8 cellular contexts compared by ENCODE assay signal in genomic region chr7:140479739-140480084, GRCh38. TPM values are rescaled to one million over a fixed set of nuclear protein-coding genes. Genes with fewer than 3 reads are reported as not detected.
DNase-seq lines count a peak whose midpoint lies in the region; ATAC-seq, FAIRE-seq and TF ChIP-seq lines count a peak whose summit lies in the region.

No MANE protein-coding gene starts in this region.

- no peak for TF ChIP-seq RAD21 in K562 (CRISPR knock-in tag; conservative IDR thresholded peaks at IDR 0.05 in 1 of 2, IDR thresholded peaks at IDR 0.05 in 1 of 2)

- H3K4me1 ChIP-seq in K562 (replicated peaks in 1 of 2; ENCODE audit: control insufficient read depth in 2 of 2, insufficient read depth in 2 of 2, low read length in 2 of 2) = peaks cover 14 to 40% of the 10 kb centered on the region in 2 experiments
- H3K4me1 ChIP-seq in mesodermal cell (ENCODE audit: control insufficient read depth, insufficient read depth, low read length, poor library complexity, severe bottlenecking) = peaks cover 4% of the 10 kb centered on the region

- no peak for DNase-seq in stimulated activated naive CD8-positive, alpha-beta T cell treated with anti-CD3 and anti-CD28 coated beads, Interleukin-15, Interleukin-2, amounts not matched to agents 100 U/mL and 50 U/mL, for 24 hours
- DNase-seq in K562 (ENCODE audit: extremely low read depth in 1 of 4, low spot score in 3 of 4) (peak in 1 of 4 experiments; percentile 34), glomerular visceral epithelial cell (ENCODE audit: extremely low spot score) (no peak), NCI-H446 treated with DMSO at 0.1 percent for 48 hours (lab: John Stamatoyannopoulos, UW) (no peak), COR-L47 (lab: John Stamatoyannopoulos, UW) (no peak), head of caudate nucleus (no peak)

- H3K36me3 ChIP-seq in K562 (ENCODE audit: control insufficient read depth, insufficient read depth, low read length) = peaks cover 3% of the 10 kb centered on the region; the same call in 1 of the 3 replicates
- H3K36me3 ChIP-seq in mesodermal cell (ENCODE audit: control insufficient read depth, insufficient read depth, low read length) = no peaks in the 10 kb centered on the region

- POLR2A ChIA-PET in K562 (lab: Yijun Ruan, JAX) = interaction anchor here (0.6 to 4.1 kb wide), 4 partner anchors 8 to 28 kb away, joined by 3 to 44 read pairs (median 4); no protein-coding TSS in a partner anchor

- H3K4me3 Mint-ChIP-seq in stimulated activated naive CD8-positive, alpha-beta T cell treated with anti-CD3 and anti-CD28 coated beads, Interleukin-15, Interleukin-2, amounts not matched to agents 100 ng/mL and 50 ng/mL, for 24 hours = peak overlapping the region; percentile 93

- BruUV-seq in K562 (replicated peaks; lab: Mats Ljungman, UMichigan) = TSS peak; percentile 96

- peaks cover 23% of the 10 kb centered on the region for H4K20me1 ChIP-seq in K562 (replicated peaks; ENCODE audit: control insufficient read depth, insufficient read depth, low read length)

- 6% methylated on average over 2 of the region's 2 CpGs for WGBS in K562 (ENCODE audit: insufficient coverage, low coverage, missing lambda C conversion rate)
- 25% methylated on average over 2 of the region's 2 CpGs; no CpG with 5 or more reads in 1 of the 2 experiments for WGBS in mesodermal cell (ENCODE audit: insufficient coverage in 2 of 2), 2 experiments

- no peak for FAIRE-seq in K562 (lab: Jason Lieb, UNC)

- peak overlapping the region; percentile 65 to 97 for H3K9ac ChIP-seq in K562 (ENCODE audit: insufficient read depth in 1 of 2, low read depth in 2 of 2, low read length in 2 of 2)

- H3K4me3 ChIP-seq in K562 = peak overlapping the region; percentile 93
- H3K4me3 ChIP-seq in mesodermal cell (ENCODE audit: extremely low read depth, insufficient read depth, low read length, poor library complexity, severe bottlenecking) = peak overlapping the region; percentile 95

- TF ChIP-seq POLR2A in K562 (conservative IDR thresholded peaks at IDR 0.05) = no peak

- H3K27me3 Mint-ChIP-seq in stimulated activated naive CD8-positive, alpha-beta T cell treated with anti-CD3 and anti-CD28 coated beads, Interleukin-15, Interleukin-2, amounts not matched to agents 100 ng/mL and 50 ng/mL, for 24 hours = no peaks in the 10 kb centered on the region

- peak overlapping the region; percentile 77 for H3K4me2 ChIP-seq in K562 (ENCODE audit: insufficient read depth, low read length)

- in situ Hi-C loops in K562 (cut with MboI) = no loop called here

- no peak for TF ChIP-seq EP300 in K562 (IDR thresholded peaks at IDR 0.05; ENCODE audit: low read length)

- H3K27ac ChIP-seq in K562 (ENCODE audit: extremely low read depth, low read depth, low read length) = peak overlapping the region; percentile 91
- H3K27ac ChIP-seq in mesodermal cell (ENCODE audit: low read depth, low read length, severe bottlenecking) = no peak overlapping the region

- H2AFZ ChIP-seq in K562 (ENCODE audit: low read depth, low read length) = peak overlapping the region; percentile 96

- H3K9me3 ChIP-seq in K562 (replicated peaks; ENCODE audit: control insufficient read depth, insufficient read depth, low read depth, low read length) (no peaks in the 10 kb centered on the region), mesodermal cell (ENCODE audit: control insufficient read depth, low read length) (no peaks in the 10 kb centered on the region)

- TF ChIP-seq CTCF in K562 (IDR thresholded peaks at IDR 0.05 in 2 of 3, conservative IDR thresholded peaks at IDR 0.05 in 1 of 3; ENCODE audit: insufficient read depth in 2 of 3, low read depth in 1 of 3, low read length in 3 of 3) = no peak

- H3K36me3 Mint-ChIP-seq in stimulated activated naive CD8-positive, alpha-beta T cell treated with anti-CD3 and anti-CD28 coated beads, Interleukin-15, Interleukin-2, amounts not matched to agents 100 ng/mL and 50 ng/mL, for 24 hours (ENCODE audit: low read depth) = no peaks in the 10 kb centered on the region

- H3K27ac Mint-ChIP-seq in stimulated activated naive CD8-positive, alpha-beta T cell treated with anti-CD3 and anti-CD28 coated beads, Interleukin-15, Interleukin-2, amounts not matched to agents 100 ng/mL and 50 ng/mL, for 24 hours = peak overlapping the region; percentile 86

- peaks cover 33% of the 10 kb centered on the region for H3K4me1 Mint-ChIP-seq in stimulated activated naive CD8-positive, alpha-beta T cell treated with anti-CD3 and anti-CD28 coated beads, Interleukin-15, Interleukin-2, amounts not matched to agents 100 ng/mL and 50 ng/mL, for 24 hours (ENCODE audit: low read depth)

- no peaks in the 10 kb centered on the region for H3K27me3 ChIP-seq in K562 (ENCODE audit: control insufficient read depth in 2 of 2, insufficient read depth in 2 of 2, low read length in 2 of 2)

- no peak for ATAC-seq in stimulated activated naive CD8-positive, alpha-beta T cell treated with anti-CD3 and anti-CD28 coated beads, Interleukin-15, Interleukin-2, amounts not matched to agents 100 U/mL and 50 U/mL, for 24 hours
- no peak for ATAC-seq in K562

- intact Hi-C loops in K562 (cut with micrococcal nuclease) (loop anchor here (1.0 to 5.0 kb wide), 4 partner anchors 9 to 533 kb away; partner anchors contain the start of genes KDM7A and MRPS33), head of caudate nucleus (cut with DNase I) (loop anchor here (10.0 kb wide), 1 partner anchor 305 kb away; the partner anchor contains the start of gene KDM7A)

- no peaks in the 10 kb centered on the region for H3K9me1 ChIP-seq in K562 (ENCODE audit: control insufficient read depth, insufficient read depth, low read length)

- peaks cover 43% of the 10 kb centered on the region for H3K79me2 ChIP-seq in K562 (ENCODE audit: control insufficient read depth, insufficient read depth, low read length)

- no peaks in the 10 kb centered on the region for H3K9me3 Mint-ChIP-seq in stimulated activated naive CD8-positive, alpha-beta T cell treated with anti-CD3 and anti-CD28 coated beads, Interleukin-15, Interleukin-2, amounts not matched to agents 100 ng/mL and 50 ng/mL, for 24 hours

- CTCF ChIA-PET in K562 (lab: Yijun Ruan, JAX; ENCODE audit: low intra/inter-chr PET ratio) = no interaction called here

TF ChIP-seq in K562, 482 proteins besides CTCF, POLR2A, EP300 and RAD21 (continues in another document):
- TF ChIP-seq ZC3H4 (CRISPR knock-in tag; IDR thresholded peaks at IDR 0.05; ENCODE audit: borderline replicate concordance) = no peak
- 0 out of 2 replicates have a peak, but pooled peaks have one; percentile 1 for TF ChIP-seq NBN (IDR thresholded peaks at IDR 0.05; ENCODE audit: low read depth)
- TF ChIP-seq FOXO4 (CRISPR knock-in tag; IDR thresholded peaks at IDR 0.05) = no peak
- TF ChIP-seq CTCFL (IDR thresholded peaks at IDR 0.05; ENCODE audit: borderline replicate concordance, insufficient read depth, low read depth, low read length, poor library complexity, severe bottlenecking) = no peak
- TF ChIP-seq GATAD2B (IDR thresholded peaks at IDR 0.05; ENCODE audit: borderline replicate concordance) = 0 out of 2 replicates have a peak, but pooled peaks have one; percentile 23
- TF ChIP-seq ZNF507 (tag; conservative IDR thresholded peaks at IDR 0.05) = no peak
- no peak for TF ChIP-seq ZNF197 (CRISPR knock-in tag; IDR thresholded peaks at IDR 0.05; ENCODE audit: low read depth)
- peak; percentile 30; the same call in 1 of the 2 replicates for TF ChIP-seq NFIC (IDR thresholded peaks at IDR 0.05)

RNA-seq across cellular contexts. Expression of gene MKRN1, which starts 0.4 kb away (rescaled TPM):
- 105 and 157 TPM in 2 replicates for total RNA-seq in K562 (2011; cell fraction: chromatin; rRNA removed; ENCODE audit: low replicate concordance)
- 62.0 and 63.3 TPM in 2 replicates for total RNA-seq in K562 (2011; cell fraction: nucleolus; rRNA removed)
- total RNA-seq in K562 (2011; cell fraction: nucleoplasm; rRNA removed) = 108 and 126 TPM in 2 replicates
- total RNA-seq in K562 (2014; rRNA removed) = 60.7 and 73.9 TPM in 2 replicates
- 82.0 and 92.2 TPM in 2 replicates for total RNA-seq in K562 (2014; rRNA removed; fragmentation: Illumina TruSeq; extraction: Trizol)
- 79.0 and 87.1 TPM in 2 replicates for total RNA-seq in K562 (2015; rRNA removed; fragmentation: Illumina TruSeq; extraction: Trizol)
- total RNA-seq in K562 (2021) = 70.7 and 87.5 TPM in 2 replicates
- 72.4 and 87.9 TPM in 2 replicates for polyA plus RNA-seq in K562 (2011; rRNA removed)
- 48.3 and 81.3 TPM in 2 replicates for polyA plus RNA-seq in K562 (2011; cell fraction: cytosol; rRNA removed)
- 55.8 and 88.3 TPM in 2 replicates for polyA plus RNA-seq in K562 (2011; cell fraction: nucleus; rRNA removed)
- 75.1 and 81.2 TPM in 2 replicates for polyA plus RNA-seq in K562 (2012)
- polyA plus RNA-seq in K562 (2014; fragmentation: Illumina TruSeq; extraction: Trizol) = 80.8 and 90.3 TPM in 2 replicates
- 10 to 100 TPM; 30.5 to 33.5 TPM for polyA plus RNA-seq in K562 (2014; fragmentation: Nextera tagmentation; extraction: Ambion mirVana)
- polyA plus RNA-seq in K562 (2014; rRNA removed) = 75.8 and 76.0 TPM in 2 replicates
- 120 and 131 TPM in 2 replicates for polyA minus RNA-seq in K562 (2011; rRNA and poly(A)+ RNA removed)
- 38.2 and 52.5 TPM in 2 replicates for polyA minus RNA-seq in K562 (2011; cell fraction: cytosol; rRNA and poly(A)+ RNA removed)
- polyA minus RNA-seq in K562 (2011; cell fraction: nucleus; rRNA and poly(A)+ RNA removed) = 30.3 and 62.9 TPM in 2 replicates
- polyA plus RNA-seq in mesodermal cell (2013, experiment 1 of 2) = 65.9 TPM
- 62.9 TPM for polyA plus RNA-seq in mesodermal cell (2013, experiment 2 of 2)
